In the genomic region with DNA sequence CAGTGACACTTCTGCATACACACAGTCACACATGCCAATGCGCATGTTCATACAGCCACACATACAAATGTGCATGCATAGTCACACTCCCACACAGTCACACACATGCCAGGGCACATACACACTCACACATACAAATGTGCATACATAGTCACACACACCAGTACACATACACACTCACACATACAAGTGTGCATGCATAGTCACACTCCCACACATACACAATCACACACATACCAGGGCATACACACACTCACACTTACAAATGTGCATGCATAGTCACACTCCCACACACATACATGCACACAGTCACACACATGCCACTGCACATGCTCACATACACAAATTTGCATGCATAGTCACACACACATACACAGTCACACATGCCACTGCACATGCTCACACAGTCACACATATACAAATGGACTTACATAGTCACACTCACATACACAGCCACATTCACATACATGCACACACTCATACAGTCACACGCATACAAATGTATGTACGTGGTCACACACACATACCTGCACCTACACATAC, we compare ENCODE assay signal across 25 cellular contexts.
DNase-seq lines count a peak whose midpoint lies in the region; ATAC-seq and TF ChIP-seq lines count a peak whose summit lies in the region.
"Had no signal": no experiment of that assay in that cellular context is flagged by ENCODE, and none has a peak within 500 bp of the region (broad histone marks: within the 10 kb centered on the region; RNA-seq: fewer than 3 reads in every experiment).

No MANE protein-coding gene starts in this region.

- CTCF ChIA-PET in activated CD8-positive, alpha-beta T cell treated with anti-CD3 and anti-CD28 coated beads, Interleukin-2, amount 10 ng/mL, durations not matched to agents 7 days and 5 days (lab: Charles Lee) = no interaction called here

- no peak overlapping the region for H2BK20ac ChIP-seq in H9 (ENCODE audit: low read depth, low read length, poor library complexity, severe bottlenecking)

- no peak overlapping the region for H2BK12ac ChIP-seq in H9 (ENCODE audit: insufficient read length, low read depth, low read length)

- peaks cover 0 to 7% (median 0%) of the 10 kb centered on the region in 3 experiments; a peak in 2 of 7 replicates for H3K36me3 Mint-ChIP-seq in H9 (ENCODE audit: insufficient read depth in 1 of 3, low read depth in 3 of 3)
- H3K36me3 Mint-ChIP-seq in activated CD8-positive, alpha-beta T cell treated with anti-CD3 and anti-CD28 coated beads, Interleukin-2, amount 10 ng/mL, durations not matched to agents 7 days and 5 days (ENCODE audit: low read depth) = peaks cover 55% of the 10 kb centered on the region
- peaks cover 13% of the 10 kb centered on the region for H3K36me3 Mint-ChIP-seq in natural killer cell treated with Interleukin-12 subunit alpha and Interleukin-12 subunit beta and Interleukin-15 and Interleukin-18, amount 100 ng/mL, for 72 hours

- H2AFZ ChIP-seq in DND-41 (ENCODE audit: low read depth, low read length) (no peak overlapping the region), H9 (ENCODE audit: low read length) (no peak overlapping the region)

- H2AK5ac ChIP-seq in H9 (ENCODE audit: insufficient read length, low read length) = no peak overlapping the region

- no CpG with 5 or more reads among the region's 3 CpGs for WGBS in H9 (ENCODE audit: extremely low coverage, insufficient read length, low lambda C conversion rate)

- peak overlapping the region; percentile 52 for H3K23ac ChIP-seq in H9 (ENCODE audit: insufficient read length, low read depth, low read length)

- H3K23me2 ChIP-seq in H9 (ENCODE audit: insufficient read length, low read depth, low read length, poor library complexity, severe bottlenecking) = no peaks in the 10 kb centered on the region

- H3K4me2 ChIP-seq in DND-41 (ENCODE audit: insufficient read depth, low read length) (no peak overlapping the region), H9 (ENCODE audit: insufficient read depth, insufficient read length, low read length) (no peak overlapping the region)

- DNase-seq in DND-41 = no peak
- no peak for DNase-seq in H9
- no peak for DNase-seq in activated CD8-positive, alpha-beta T cell treated with anti-CD3 and anti-CD28 coated beads, Interleukin-2, amount 10 ng/mL, durations not matched to agents 7 days and 5 days
- no peak for DNase-seq in natural killer cell treated with Interleukin-12 subunit alpha and Interleukin-12 subunit beta and Interleukin-15 and Interleukin-18, amount 100 ng/mL, for 72 hours (ENCODE audit: low spot score)
- DNase-seq in stimulated activated CD4-positive, alpha-beta T cell treated with anti-CD3 and anti-CD28 coated beads, Interleukin-1b, Interleukin-23, amount 100 ng/mL, for 48 hours = no peak
- no peak for DNase-seq in OCI-M1 (lab: John Stamatoyannopoulos, UW)
- DNase-seq in nucleus accumbens (lab: John Stamatoyannopoulos, UW) = no peak
- DNase-seq: activated CD4-positive, alpha-beta T cell treated with anti-CD3 and anti-CD28 coated beads, Interleukin-2, amount 10 ng/mL, durations not matched to agents 7 days and 5 days; activated CD8-positive, alpha-beta memory T cell treated with anti-CD3 and anti-CD28 coated beads, Interleukin-2, amount 50 U/mL, for 48 hours; activated effector memory CD4-positive, alpha-beta T cell treated with Interleukin-2 at 50 U/mL for 16 hours; adrenal gland; body of pancreas; Caco-2; KBM-7; mesenchymal stem cell; MG63; NCI-H2081; NCI-H226; NCI-H69; SHP77; transverse colon had no signal

- H4K5ac ChIP-seq in H9 (ENCODE audit: insufficient read length, low read depth, low read length) = no peak overlapping the region

- H3K36me3 ChIP-seq in DND-41 (ENCODE audit: insufficient read depth, low read length) = peaks cover 38% of the 10 kb centered on the region
- H3K36me3 ChIP-seq: transverse colon had no signal

- no peak overlapping the region for H3K14ac ChIP-seq in H9 (ENCODE audit: insufficient read depth, low read length)

- no peak overlapping the region for H3K18ac ChIP-seq in H9 (ENCODE audit: insufficient read length, low read depth, low read length)

- no peak overlapping the region for H2BK120ac ChIP-seq in H9 (ENCODE audit: low read depth, low read length, poor library complexity, severe bottlenecking)

- no peaks in the 10 kb centered on the region for H3K79me1 ChIP-seq in H9 (ENCODE audit: insufficient read depth, low read depth, low read length, poor library complexity, severe bottlenecking)

- H3K4me3 ChIP-seq in DND-41 (ENCODE audit: low read depth in 1 of 2, low read length in 2 of 2) = no peak overlapping the region
- H3K4me3 ChIP-seq: adrenal gland, body of pancreas, MG63, transverse colon had no signal

- H3K27me3 ChIP-seq in DND-41 (ENCODE audit: insufficient read depth, low read length, poor library complexity) (no peaks in the 10 kb centered on the region), H9 (ENCODE audit: insufficient read depth, low read length) (no peaks in the 10 kb centered on the region)
- H3K27me3 ChIP-seq: adrenal gland, body of pancreas, MG63, transverse colon had no signal

- no peak overlapping the region for H2BK15ac ChIP-seq in H9 (ENCODE audit: low read depth, low read length)

- no peak overlapping the region for H3K4me3 Mint-ChIP-seq in H9
- no peak overlapping the region for H3K4me3 Mint-ChIP-seq in activated CD8-positive, alpha-beta T cell treated with anti-CD3 and anti-CD28 coated beads, Interleukin-2, amount 10 ng/mL, durations not matched to agents 7 days and 5 days
- H3K4me3 Mint-ChIP-seq in natural killer cell treated with Interleukin-12 subunit alpha and Interleukin-12 subunit beta and Interleukin-15 and Interleukin-18, amount 100 ng/mL, for 72 hours = no peak overlapping the region
- H3K4me3 Mint-ChIP-seq: activated CD4-positive, alpha-beta T cell treated with anti-CD3 and anti-CD28 coated beads, Interleukin-2, amount 10 ng/mL, durations not matched to agents 7 days and 5 days had no signal

- H3K9me3 Mint-ChIP-seq in H9 = no peaks in the 10 kb centered on the region
- no peaks in the 10 kb centered on the region for H3K9me3 Mint-ChIP-seq in activated CD8-positive, alpha-beta T cell treated with anti-CD3 and anti-CD28 coated beads, Interleukin-2, amount 10 ng/mL, durations not matched to agents 7 days and 5 days (ENCODE audit: insufficient read depth)
- no peaks in the 10 kb centered on the region for H3K9me3 Mint-ChIP-seq in natural killer cell treated with Interleukin-12 subunit alpha and Interleukin-12 subunit beta and Interleukin-15 and Interleukin-18, amount 100 ng/mL, for 72 hours
- H3K9me3 Mint-ChIP-seq: activated CD4-positive, alpha-beta T cell treated with anti-CD3 and anti-CD28 coated beads, Interleukin-2, amount 10 ng/mL, durations not matched to agents 7 days and 5 days had no signal

- peak overlapping the region; percentile 51; the same call in 1 of the 2 replicates for H3K27ac ChIP-seq in DND-41 (ENCODE audit: low read length)
- no peak overlapping the region for H3K27ac ChIP-seq in H9 (ENCODE audit: insufficient read length, low read depth, low read length)
- H3K27ac ChIP-seq: adrenal gland, body of pancreas, C4-2B, transverse colon, VCaP had no signal

- no peak overlapping the region for H3K9ac ChIP-seq in DND-41 (ENCODE audit: low read depth, low read length)
- H3K9ac ChIP-seq in H9 (ENCODE audit: extremely low read depth, insufficient read length, low read length) = no peak overlapping the region

- no peaks in the 10 kb centered on the region for H3K4me1 Mint-ChIP-seq in H9
- H3K4me1 Mint-ChIP-seq in activated CD8-positive, alpha-beta T cell treated with anti-CD3 and anti-CD28 coated beads, Interleukin-2, amount 10 ng/mL, durations not matched to agents 7 days and 5 days (ENCODE audit: low read depth) = peaks cover 79% of the 10 kb centered on the region
- H3K4me1 Mint-ChIP-seq in natural killer cell treated with Interleukin-12 subunit alpha and Interleukin-12 subunit beta and Interleukin-15 and Interleukin-18, amount 100 ng/mL, for 72 hours (ENCODE audit: low read depth in 2 of 2) = peaks cover 40 to 48% of the 10 kb centered on the region in 2 donors

- no peak overlapping the region for H2BK5ac ChIP-seq in H9 (ENCODE audit: insufficient read length, low read length)

- no peaks in the 10 kb centered on the region for H3K27me3 Mint-ChIP-seq in H9 (ENCODE audit: low read depth)
- no peaks in the 10 kb centered on the region for H3K27me3 Mint-ChIP-seq in activated CD8-positive, alpha-beta T cell treated with anti-CD3 and anti-CD28 coated beads, Interleukin-2, amount 10 ng/mL, durations not matched to agents 7 days and 5 days (ENCODE audit: low read depth)
- no peaks in the 10 kb centered on the region for H3K27me3 Mint-ChIP-seq in natural killer cell treated with Interleukin-12 subunit alpha and Interleukin-12 subunit beta and Interleukin-15 and Interleukin-18, amount 100 ng/mL, for 72 hours
- H3K27me3 Mint-ChIP-seq: activated CD4-positive, alpha-beta T cell treated with anti-CD3 and anti-CD28 coated beads, Interleukin-2, amount 10 ng/mL, durations not matched to agents 7 days and 5 days; progenitor cell of endocrine pancreas had no signal

- ATAC-seq in DND-41 (ENCODE audit: insufficient read depth, low read depth) = no peak
- ATAC-seq in activated CD8-positive, alpha-beta T cell treated with anti-CD3 and anti-CD28 coated beads, Interleukin-2, amount 10 ng/mL, durations not matched to agents 7 days and 5 days = no peak
- peak; percentile 37 to 53 for ATAC-seq in natural killer cell treated with Interleukin-12 subunit alpha and Interleukin-12 subunit beta and Interleukin-15 and Interleukin-18, amount 100 ng/mL, for 72 hours
- ATAC-seq: body of pancreas, left lobe of liver had no signal

- no peak overlapping the region for H4K8ac ChIP-seq in H9 (replicated peaks; ENCODE audit: insufficient read length, low read depth, low read length)

- H3T11ph ChIP-seq in H9 (ENCODE audit: low read length) = no peak overlapping the region

- POLR2A ChIA-PET in activated CD8-positive, alpha-beta T cell treated with anti-CD3 and anti-CD28 coated beads, Interleukin-2, amount 10 ng/mL, durations not matched to agents 7 days and 5 days (lab: Charles Lee) = interaction anchor here (0.6 kb wide), 1 partner anchor 84 kb away, joined by 3 read pairs; the partner anchor contains the start of gene SOCS1

- no peak overlapping the region for H3K56ac ChIP-seq in H9 (ENCODE audit: insufficient read length, low read depth, low read length)

- no peak for TF ChIP-seq CTCF in DND-41 (IDR thresholded peaks at IDR 0.05; ENCODE audit: borderline replicate concordance, extremely low read depth, low read length, poor library complexity, severe bottlenecking)
- no peak for TF ChIP-seq CTCF in H9 (conservative IDR thresholded peaks at IDR 0.05)

- H3K9me3 ChIP-seq in DND-41 (ENCODE audit: insufficient read depth, low read length, severe bottlenecking) (no peaks in the 10 kb centered on the region), H9 (ENCODE audit: control insufficient read depth, low read depth, low read length) (no peaks in the 10 kb centered on the region)
- H3K9me3 ChIP-seq: adrenal gland, body of pancreas, Caco-2, MG63, transverse colon had no signal

- no peak overlapping the region for H4K91ac ChIP-seq in H9 (ENCODE audit: insufficient read length, low read depth, low read length)

- H3K4ac ChIP-seq in H9 (ENCODE audit: low read depth, low read length) = no peak overlapping the region

- no peak overlapping the region for H3K27ac Mint-ChIP-seq in H9
- H3K27ac Mint-ChIP-seq in activated CD8-positive, alpha-beta T cell treated with anti-CD3 and anti-CD28 coated beads, Interleukin-2, amount 10 ng/mL, durations not matched to agents 7 days and 5 days = peak overlapping the region; percentile 69
- H3K27ac Mint-ChIP-seq in natural killer cell treated with Interleukin-12 subunit alpha and Interleukin-12 subunit beta and Interleukin-15 and Interleukin-18, amount 100 ng/mL, for 72 hours = peak overlapping the region; percentile 0 to 7
- H3K27ac Mint-ChIP-seq: progenitor cell of endocrine pancreas had no signal

- no peaks in the 10 kb centered on the region for H4K20me1 ChIP-seq in DND-41 (ENCODE audit: insufficient read depth, low read length)
- no peaks in the 10 kb centered on the region for H4K20me1 ChIP-seq in H9 (ENCODE audit: control insufficient read depth, insufficient read depth, insufficient read length)

- H3K79me2 ChIP-seq in DND-41 (ENCODE audit: insufficient read depth, low read length) (no peaks in the 10 kb centered on the region), H9 (ENCODE audit: insufficient read depth, low read length) (no peaks in the 10 kb centered on the region)

- H3K4me1 ChIP-seq in DND-41 (ENCODE audit: insufficient read depth, low read length) (peaks cover 20% of the 10 kb centered on the region), H9 (ENCODE audit: insufficient read depth, low read length) (no peaks in the 10 kb centered on the region)
- H3K4me1 ChIP-seq: body of pancreas, Caco-2, transverse colon had no signal

Comparison
In these comparisons a context has a peak if more than half of its experiments do, and no peak if none do; other contexts are left out.
1. ATAC-seq: peak in natural killer cell treated with Interleukin-12 subunit alpha and Interleukin-12 subunit beta and Interleukin-15 and Interleukin-18, amount 100 ng/mL, for 72 hours (2 of 2); none in DND-41 (single experiment) and activated CD8-positive, alpha-beta T cell treated with anti-CD3 and anti-CD28 coated beads, Interleukin-2, amount 10 ng/mL, durations not matched to agents 7 days and 5 days (single experiment).
2. H3K27ac Mint-ChIP-seq: peak in activated CD8-positive, alpha-beta T cell treated with anti-CD3 and anti-CD28 coated beads, Interleukin-2, amount 10 ng/mL, durations not matched to agents 7 days and 5 days (single experiment) and natural killer cell treated with Interleukin-12 subunit alpha and Interleukin-12 subunit beta and Interleukin-15 and Interleukin-18, amount 100 ng/mL, for 72 hours (2 of 2); none in H9 (0 of 3).